19 cellular contexts compared by ENCODE assay signal in genomic region chr11:57414612-57415212, GRCh38. TPM values are rescaled to one million over a fixed set of nuclear protein-coding genes. Genes with fewer than 3 reads are reported as not detected.
DNase-seq lines count a peak whose midpoint lies in the region; ATAC-seq, FAIRE-seq and TF ChIP-seq lines count a peak whose summit lies in the region.
"Had no signal": no experiment of that assay in that cellular context is flagged by ENCODE, and none has a peak within 500 bp of the region (broad histone marks: within the 10 kb centered on the region; RNA-seq: fewer than 3 reads in every experiment).

No MANE protein-coding gene starts in this region.

- H3K23ac ChIP-seq in neuronal stem cell (ENCODE audit: low read depth, low read length, poor library complexity): peak overlapping the region; percentile 76

- no peak overlapping the region for H3K18ac ChIP-seq in neuronal stem cell (ENCODE audit: low read length)

- H4K8ac ChIP-seq in neuronal stem cell (ENCODE audit: low read depth, low read length): no peak overlapping the region

- POLR2A ChIA-PET in CD4-positive, alpha-beta T cell (lab: Charles Lee): no interaction called here

- peaks cover 95% of the 10 kb centered on the region for H3K79me2 ChIP-seq in OCI-LY3 (ENCODE audit: low read length)

- H2BK12ac ChIP-seq in neuronal stem cell (ENCODE audit: low read length): no peak overlapping the region

- CTCF ChIA-PET in CD4-positive, alpha-beta T cell (lab: Charles Lee): no interaction called here

- H2AFZ ChIP-seq in OCI-LY3 (ENCODE audit: low read depth, low read length) (no peak overlapping the region), neuronal stem cell (ENCODE audit: low read length) (no peak overlapping the region)
- H2AFZ ChIP-seq: GM23248 had no signal

- H3K27me3 ChIP-seq in OCI-LY3 (ENCODE audit: low read depth, low read length) (no peaks in the 10 kb centered on the region), neuronal stem cell (ENCODE audit: control insufficient read depth in 3 of 3, insufficient read depth in 3 of 3, low read depth in 1 of 3, low read length in 3 of 3) (no peaks in the 10 kb centered on the region)
- H3K27me3 ChIP-seq in CD4-positive, alpha-beta T cell (ENCODE audit: control insufficient read depth, insufficient read depth, low read length): no peaks in the 10 kb centered on the region

- H3K4me3 ChIP-seq in OCI-LY3 (ENCODE audit: low read length) (peak overlapping the region; percentile 30), neuronal stem cell (ENCODE audit: low read length in 2 of 2) (peak overlapping the region in 1 of 2 donors; percentile 59)
- H3K4me3 ChIP-seq: GM23248 had no signal

- no peak overlapping the region for H4K91ac ChIP-seq in neuronal stem cell (ENCODE audit: low read depth, low read length, poor library complexity)

- H3K27ac ChIP-seq in OCI-LY3 (ENCODE audit: low read length): peak overlapping the region; percentile 94
- H3K27ac ChIP-seq in neuronal stem cell (replicated peaks; ENCODE audit: low read length): no peak overlapping the region
- no peak overlapping the region for H3K27ac ChIP-seq in CD4-positive, alpha-beta T cell (ENCODE audit: low read depth, low read length)
- H3K27ac ChIP-seq: GM23248, KMS-11 had no signal

- peaks cover 72% of the 10 kb centered on the region for H3K4me1 Mint-ChIP-seq in activated T-cell treated with anti-CD3 and anti-CD28 coated beads, Interleukin-2, amount 50 U/mL, for 24 hours (ENCODE audit: low read depth)
- no peaks in the 10 kb centered on the region for H3K4me1 Mint-ChIP-seq in CD4-positive, alpha-beta T cell (ENCODE audit: low read depth)

- H2BK5ac ChIP-seq in neuronal stem cell (ENCODE audit: low read length): no peak overlapping the region

- peak overlapping the region; percentile 71 for H3K27ac Mint-ChIP-seq in activated T-cell treated with anti-CD3 and anti-CD28 coated beads, Interleukin-2, amount 50 U/mL, for 24 hours
- no peak overlapping the region for H3K27ac Mint-ChIP-seq in CD4-positive, alpha-beta T cell

- peak overlapping the region; percentile 17; the same call in 1 of the 2 replicates for H3K9ac ChIP-seq in OCI-LY3 (ENCODE audit: low read length)
- peak overlapping the region; percentile 34 for H3K9ac ChIP-seq in neuronal stem cell (ENCODE audit: low read depth, low read length, poor library complexity)
- H3K9ac ChIP-seq: GM23248, KMS-11 had no signal

- H3K79me1 ChIP-seq in neuronal stem cell (ENCODE audit: low read depth, low read length): no peaks in the 10 kb centered on the region

- H3K4me2 ChIP-seq in OCI-LY3 (ENCODE audit: low read length): peak overlapping the region; percentile 35
- no peak overlapping the region for H3K4me2 ChIP-seq in neuronal stem cell (ENCODE audit: insufficient read depth, low read length, poor library complexity, severe bottlenecking)
- H3K4me2 ChIP-seq: KMS-11 had no signal

- no peak for TF ChIP-seq CTCF in OCI-LY3 (IDR thresholded peaks at IDR 0.05; ENCODE audit: low read depth, low read length)
- TF ChIP-seq CTCF in CD4-positive, alpha-beta T cell (IDR thresholded peaks at IDR 0.05): no peak

- H3K4me1 ChIP-seq in OCI-LY3 (ENCODE audit: low read length) (peaks cover 86% of the 10 kb centered on the region), neuronal stem cell (ENCODE audit: control insufficient read depth in 2 of 2, insufficient read depth in 1 of 2, low read depth in 1 of 2, low read length in 2 of 2) (no peaks in the 10 kb centered on the region)

- H3K9me3 Mint-ChIP-seq in activated T-cell treated with anti-CD3 and anti-CD28 coated beads, Interleukin-2, amount 50 U/mL, for 24 hours: no peaks in the 10 kb centered on the region
- H3K9me3 Mint-ChIP-seq in CD4-positive, alpha-beta T cell: no peaks in the 10 kb centered on the region

- H3K27me3 Mint-ChIP-seq in activated T-cell treated with anti-CD3 and anti-CD28 coated beads, Interleukin-2, amount 50 U/mL, for 24 hours: no peaks in the 10 kb centered on the region
- H3K27me3 Mint-ChIP-seq in CD4-positive, alpha-beta T cell: no peaks in the 10 kb centered on the region

- 0 out of 2 replicates have a peak, but pooled peaks have one; percentile 32 for TF ChIP-seq POLR2A in GM12892 (IDR thresholded peaks at IDR 0.05; ENCODE audit: low read depth, low read length)

- H3K36me3 ChIP-seq in OCI-LY3 (replicated peaks; ENCODE audit: low read depth, low read length) (peaks cover 89% of the 10 kb centered on the region), neuronal stem cell (replicated peaks in 1 of 2; ENCODE audit: control insufficient read depth in 2 of 2, insufficient read depth in 2 of 2, low read length in 2 of 2) (peaks cover 22 to 81% of the 10 kb centered on the region in 2 donors)

- no peak for ATAC-seq in CD4-positive, alpha-beta T cell (ENCODE audit: poor library complexity)
- ATAC-seq in HG02763 (IDR thresholded peaks at IDR 0.05; ENCODE audit: unreplicated experiment): no peak
- ATAC-seq: Panc1 had no signal

- DNase-seq in activated T-cell treated with anti-CD3 and anti-CD28 coated beads, Interleukin-2, amount 50 U/mL, for 24 hours: peak; percentile 29
- DNase-seq in activated T-cell treated with anti-CD3 and anti-CD28 coated beads, Interleukin-2, amount 50 U/mL, for 1 hour: no peak
- no peak for DNase-seq in GM12892 (ENCODE audit: insufficient read length)
- no peak for DNase-seq in neuronal stem cell (ENCODE audit: low spot score)
- no peak for DNase-seq in CD4-positive, alpha-beta T cell
- DNase-seq in NCI-H187 (lab: John Stamatoyannopoulos, UW): no peak
- DNase-seq: C1 segment of cervical spinal cord, GM23248, MM.1S, NCI-H1105, NCI-H187 treated with DMSO at 0.1 percent for 48 hours, NCI-H446 treated with DMSO at 0.1 percent for 48 hours, NCI-H774, Right ventricle myocardium superior had no signal

- H3K4me3 Mint-ChIP-seq in activated T-cell treated with anti-CD3 and anti-CD28 coated beads, Interleukin-2, amount 50 U/mL, for 24 hours: no peak overlapping the region
- H3K4me3 Mint-ChIP-seq in CD4-positive, alpha-beta T cell: no peak overlapping the region

- H3K9me3 ChIP-seq in OCI-LY3 (ENCODE audit: insufficient read depth, low read length) (no peaks in the 10 kb centered on the region), neuronal stem cell (replicated peaks in 1 of 2; ENCODE audit: control insufficient read depth in 2 of 2, insufficient read depth in 1 of 2, low read depth in 1 of 2, low read length in 2 of 2) (no peaks in the 10 kb centered on the region)
- H3K9me3 ChIP-seq in CD4-positive, alpha-beta T cell (ENCODE audit: control insufficient read depth, low read length): no peaks in the 10 kb centered on the region

- peak overlapping the region; percentile 77 for H3K4ac ChIP-seq in neuronal stem cell (ENCODE audit: low read length)

- no CpG with 5 or more reads among the region's 11 CpGs for WGBS in neuronal stem cell (ENCODE audit: extremely low coverage in 2 of 2, insufficient read length in 2 of 2, insufficient replicate concordance in 1 of 2), 2 donors

- FAIRE-seq in GM12892 (lab: Jason Lieb, UNC): peak; percentile 40
- FAIRE-seq: A204.1 had no signal

- no peak overlapping the region for H2BK15ac ChIP-seq in neuronal stem cell (ENCODE audit: low read length)

- H2BK120ac ChIP-seq in neuronal stem cell (ENCODE audit: low read depth, low read length): no peak overlapping the region

- no peak overlapping the region for H2AK5ac ChIP-seq in neuronal stem cell (ENCODE audit: low read depth, low read length)

- peaks cover 88% of the 10 kb centered on the region for H4K20me1 ChIP-seq in OCI-LY3 (ENCODE audit: insufficient read depth, low read length)

- intact Hi-C loops in CD4-positive, alpha-beta T cell (cut with DNase I, micrococcal nuclease): no loop called here

- H3K14ac ChIP-seq in neuronal stem cell (ENCODE audit: low read length): no peak overlapping the region

- H3K36me3 Mint-ChIP-seq in activated T-cell treated with anti-CD3 and anti-CD28 coated beads, Interleukin-2, amount 50 U/mL, for 24 hours (ENCODE audit: low read depth): peaks cover 94% of the 10 kb centered on the region
- H3K36me3 Mint-ChIP-seq in CD4-positive, alpha-beta T cell (ENCODE audit: low read depth): peaks cover 87% of the 10 kb centered on the region

RNA-seq across cellular contexts. Expression of gene SLC43A3, which starts 12.2 kb away (rescaled TPM):
- polyA plus RNA-seq in GM12892 (2012; ENCODE audit: missing spikeins): 99.6 TPM
- polyA plus RNA-seq in neuronal stem cell (2013, experiment 1 of 2): 9.6 TPM
- polyA plus RNA-seq in neuronal stem cell (2013, experiment 2 of 2): 9.1 TPM
- 1 to 10 TPM; 6.9 to 7.3 TPM for total RNA-seq in CD4-positive, alpha-beta T cell

RNA-seq across cellular contexts. Expression of gene PRG2, which starts 24.3 kb away (rescaled TPM):
- 0.70 TPM for polyA plus RNA-seq in GM12892 (2012; ENCODE audit: missing spikeins)
- polyA plus RNA-seq in neuronal stem cell (2013, experiment 1 of 2): 0.24 TPM
- polyA plus RNA-seq in neuronal stem cell (2013, experiment 2 of 2): 0.22 TPM
- total RNA-seq in CD4-positive, alpha-beta T cell: 1 to 10 TPM in 1 of 2 experiments, under 1 TPM in 1; 0.53 to 1.1 TPM
- total RNA-seq: Right ventricle myocardium superior had no signal

RNA-seq across cellular contexts. Expression of gene PRG3, which starts 33.8 kb away (rescaled TPM):
- polyA plus RNA-seq in GM12892 (2012; ENCODE audit: missing spikeins): not detected
- polyA plus RNA-seq in neuronal stem cell (2013, experiment 1 of 2): not detected
- not detected for polyA plus RNA-seq in neuronal stem cell (2013, experiment 2 of 2)
- not detected for total RNA-seq in CD4-positive, alpha-beta T cell
- total RNA-seq: GM23248, Right ventricle myocardium superior had no signal
- polyA plus RNA-seq: GM23248 had no signal

RNA-seq across cellular contexts. Expression of gene RTN4RL2, which starts 45.6 kb away (rescaled TPM):
- not detected for polyA plus RNA-seq in GM12892 (2012; ENCODE audit: missing spikeins)
- 6.6 TPM for polyA plus RNA-seq in neuronal stem cell (2013, experiment 1 of 2)
- polyA plus RNA-seq in neuronal stem cell (2013, experiment 2 of 2): 6.8 TPM
- under 1 TPM; 0.17 to 0.19 TPM for total RNA-seq in CD4-positive, alpha-beta T cell
